25 cellular contexts compared by ENCODE assay signal in genomic region chr19:32870154-32870573, GRCh38. TPM values are rescaled to one million over a fixed set of nuclear protein-coding genes. Genes with fewer than 3 reads are reported as not detected.
DNase-seq lines count a peak whose midpoint lies in the region; ATAC-seq, FAIRE-seq and TF ChIP-seq lines count a peak whose summit lies in the region.
"Had no signal": no experiment of that assay in that cellular context is flagged by ENCODE, and none has a peak within 500 bp of the region (broad histone marks: within the 10 kb centered on the region; RNA-seq: fewer than 3 reads in every experiment).

No MANE protein-coding gene starts in this region.

- no peaks in the 10 kb centered on the region for H3K27me3 Mint-ChIP-seq in osteocyte (ENCODE audit: unreplicated experiment)
- H3K27me3 Mint-ChIP-seq in activated CD8-positive, alpha-beta T cell treated with anti-CD3 and anti-CD28 coated beads for 36 hours = no peaks in the 10 kb centered on the region
- H3K27me3 Mint-ChIP-seq: activated CD4-positive, alpha-beta T cell treated with anti-CD3 and anti-CD28 coated beads, Interleukin-2, amount 10 ng/mL, durations not matched to agents 24 days and 14 days; memory B cell; stimulated activated naive CD8-positive, alpha-beta T cell treated with anti-CD3 and anti-CD28 coated beads, Interleukin-15, amount 100 ng/mL, for 72 hours; T-cell had no signal

- peaks cover 0 to 13% (median 0%) of the 10 kb centered on the region in 3 donors for H3K36me3 ChIP-seq in Peyer's patch
- no peaks in the 10 kb centered on the region for H3K36me3 ChIP-seq in kidney (ENCODE audit: control insufficient read depth in 1 of 2, insufficient read depth in 2 of 2, low read length in 2 of 2)
- H3K36me3 ChIP-seq: adrenal gland, BE2C, prostate gland, upper lobe of left lung had no signal

- H3K4me3 ChIP-seq in Peyer's patch (peak overlapping the region in 1 of 4 donors; percentile 25), kidney (ENCODE audit: low read length in 2 of 2) (peak overlapping the region in 1 of 2 donors; percentile 29)
- H3K4me3 ChIP-seq: A549, adrenal gland, prostate gland, smooth muscle cell, upper lobe of left lung had no signal

- H3K9me3 ChIP-seq in Peyer's patch = no peaks in the 10 kb centered on the region
- no peaks in the 10 kb centered on the region for H3K9me3 ChIP-seq in kidney (ENCODE audit: control insufficient read depth in 1 of 2, low read length in 2 of 2)
- H3K9me3 ChIP-seq: A549, adrenal gland, BE2C, prostate gland, upper lobe of left lung had no signal

- peak overlapping the region in 1 of 2 donors; percentile 58 for H3K9ac ChIP-seq in kidney (ENCODE audit: low read length in 2 of 2)

- TF ChIP-seq POLR2A in Peyer's patch (IDR thresholded peaks at IDR 0.05) (no peak), GM12892 (IDR thresholded peaks at IDR 0.05; ENCODE audit: low read depth, low read length) (no peak)

- CTCF ChIA-PET in activated CD8-positive, alpha-beta T cell treated with anti-CD3 and anti-CD28 coated beads for 36 hours (lab: Charles Lee) = no interaction called here

- H3K4me3 Mint-ChIP-seq in osteocyte (ENCODE audit: unreplicated experiment) = no peak overlapping the region
- H3K4me3 Mint-ChIP-seq in activated CD8-positive, alpha-beta T cell treated with anti-CD3 and anti-CD28 coated beads for 36 hours = no peak overlapping the region
- H3K4me3 Mint-ChIP-seq: activated CD4-positive, alpha-beta T cell treated with anti-CD3 and anti-CD28 coated beads, Interleukin-2, amount 10 ng/mL, durations not matched to agents 24 days and 14 days; HFFc6; memory B cell; natural killer cell; stimulated activated naive CD8-positive, alpha-beta T cell treated with anti-CD3 and anti-CD28 coated beads, Interleukin-15, amount 100 ng/mL, for 72 hours; T-cell had no signal

- POLR2A ChIA-PET in activated CD8-positive, alpha-beta T cell treated with anti-CD3 and anti-CD28 coated beads for 36 hours (lab: Charles Lee) = interaction anchor here (0.6 kb wide), 1 partner anchor 45 kb away, joined by 3 read pairs; no protein-coding TSS in a partner anchor

- DNase-seq in COLO668 (lab: John Stamatoyannopoulos, UW; ENCODE audit: unreplicated experiment) = peak; percentile 13
- DNase-seq in Peyer's patch = peak in 2 of 3 donors; percentile 80 to 85
- DNase-seq in kidney = no peak
- peak; percentile 82 for DNase-seq in osteocyte (ENCODE audit: extremely low spot score, unreplicated experiment)
- DNase-seq in GM12892 (ENCODE audit: insufficient read length) = no peak
- DNase-seq in activated CD8-positive, alpha-beta T cell treated with anti-CD3 and anti-CD28 coated beads for 36 hours = no peak
- DNase-seq in mucosa of gallbladder (ENCODE audit: low spot score) = no peak
- DNase-seq: activated CD4-positive, alpha-beta T cell treated with anti-CD3 and anti-CD28 coated beads, Interleukin-2, amount 10 ng/mL, durations not matched to agents 24 days and 14 days; BE2C; cortex of kidney; HFFc6; natural killer cell; NCI-H2171; NCI-H69; SHP77; stimulated activated CD4-positive, alpha-beta T cell treated with anti-CD3 and anti-CD28 coated beads, Interleukin-4, amount 100 ng/mL, for 1 hour; stimulated activated naive CD8-positive, alpha-beta T cell treated with anti-CD3 and anti-CD28 coated beads, Interleukin-15, amount 100 ng/mL, for 72 hours; T-cell had no signal

- intact Hi-C loops in kidney (cut with DNase I) = no loop called here
- intact Hi-C loops in activated CD8-positive, alpha-beta T cell treated with anti-CD3 and anti-CD28 coated beads for 36 hours (cut with micrococcal nuclease) = no loop called here

- H3K27me3 ChIP-seq in Peyer's patch = no peaks in the 10 kb centered on the region
- H3K27me3 ChIP-seq: adrenal gland, BE2C, upper lobe of left lung had no signal

- H3K36me3 Mint-ChIP-seq in osteocyte (ENCODE audit: unreplicated experiment) = no peaks in the 10 kb centered on the region
- H3K36me3 Mint-ChIP-seq in activated CD8-positive, alpha-beta T cell treated with anti-CD3 and anti-CD28 coated beads for 36 hours (ENCODE audit: low read depth) = no peaks in the 10 kb centered on the region
- H3K36me3 Mint-ChIP-seq: memory B cell, natural killer cell, T-cell had no signal

- FAIRE-seq in kidney (lab: Jason Lieb, UNC) = no peak
- FAIRE-seq in GM12892 (lab: Jason Lieb, UNC) = no peak
- FAIRE-seq: A549 had no signal

- H3K27ac ChIP-seq in Peyer's patch = peak overlapping the region in 3 of 4 donors; percentile 49 to 86 (median 73)
- H3K27ac ChIP-seq in kidney (ENCODE audit: low read depth in 2 of 2, low read length in 2 of 2) = peak overlapping the region; percentile 78 to 79
- H3K27ac ChIP-seq: A549, adrenal gland, prostate gland, upper lobe of left lung had no signal

- H3K4me1 Mint-ChIP-seq in osteocyte (ENCODE audit: unreplicated experiment) = no peaks in the 10 kb centered on the region
- no peaks in the 10 kb centered on the region for H3K4me1 Mint-ChIP-seq in activated CD8-positive, alpha-beta T cell treated with anti-CD3 and anti-CD28 coated beads for 36 hours (ENCODE audit: low read depth)
- H3K4me1 Mint-ChIP-seq: activated CD4-positive, alpha-beta T cell treated with anti-CD3 and anti-CD28 coated beads, Interleukin-2, amount 10 ng/mL, durations not matched to agents 24 days and 14 days; memory B cell; natural killer cell; stimulated activated naive CD8-positive, alpha-beta T cell treated with anti-CD3 and anti-CD28 coated beads, Interleukin-15, amount 100 ng/mL, for 72 hours; T-cell had no signal

- TF ChIP-seq CTCF in Peyer's patch (IDR thresholded peaks at IDR 0.05) (no peak), kidney (IDR thresholded peaks at IDR 0.05; ENCODE audit: borderline replicate concordance, extremely low read depth, insufficient read depth) (no peak), osteocyte (IDR thresholded peaks at IDR 0.05) (no peak)
- no peak for TF ChIP-seq CTCF in activated CD8-positive, alpha-beta T cell treated with anti-CD3 and anti-CD28 coated beads for 36 hours (IDR thresholded peaks at IDR 0.05)

- peaks cover 0 to 42% (median 3%) of the 10 kb centered on the region in 4 donors for H3K4me1 ChIP-seq in Peyer's patch
- peaks cover 0 to 8% of the 10 kb centered on the region in 2 donors for H3K4me1 ChIP-seq in kidney (ENCODE audit: control insufficient read depth in 1 of 2, insufficient read depth in 1 of 2, low read depth in 1 of 2, low read length in 2 of 2)
- H3K4me1 ChIP-seq: A549, adrenal gland, BE2C, prostate gland, upper lobe of left lung had no signal

- H3K27ac Mint-ChIP-seq in osteocyte (ENCODE audit: unreplicated experiment) = no peak overlapping the region
- H3K27ac Mint-ChIP-seq in activated CD8-positive, alpha-beta T cell treated with anti-CD3 and anti-CD28 coated beads for 36 hours = no peak overlapping the region
- H3K27ac Mint-ChIP-seq: activated CD4-positive, alpha-beta T cell treated with anti-CD3 and anti-CD28 coated beads, Interleukin-2, amount 10 ng/mL, durations not matched to agents 24 days and 14 days; HFFc6; memory B cell; natural killer cell; stimulated activated naive CD8-positive, alpha-beta T cell treated with anti-CD3 and anti-CD28 coated beads, Interleukin-15, amount 100 ng/mL, for 72 hours; T-cell had no signal

- H3K9me3 Mint-ChIP-seq in osteocyte (ENCODE audit: unreplicated experiment) = no peaks in the 10 kb centered on the region
- no peaks in the 10 kb centered on the region for H3K9me3 Mint-ChIP-seq in activated CD8-positive, alpha-beta T cell treated with anti-CD3 and anti-CD28 coated beads for 36 hours
- H3K9me3 Mint-ChIP-seq: activated CD4-positive, alpha-beta T cell treated with anti-CD3 and anti-CD28 coated beads, Interleukin-2, amount 10 ng/mL, durations not matched to agents 24 days and 14 days; HFFc6; memory B cell; natural killer cell; stimulated activated naive CD8-positive, alpha-beta T cell treated with anti-CD3 and anti-CD28 coated beads, Interleukin-15, amount 100 ng/mL, for 72 hours; T-cell had no signal

- no peak for ATAC-seq in SK-N-SH treated with all-trans-retinoic acid at 6 μM for 48 hours
- ATAC-seq in activated CD8-positive, alpha-beta T cell treated with anti-CD3 and anti-CD28 coated beads for 36 hours = no peak
- ATAC-seq: natural killer cell; stimulated activated naive CD8-positive, alpha-beta T cell treated with anti-CD3 and anti-CD28 coated beads, Interleukin-15, amount 100 ng/mL, for 72 hours; T-cell had no signal

TF ChIP-seq in SK-N-SH treated with all-trans-retinoic acid at 6 μM for 48 hours, 23 proteins besides CTCF, POLR2A, EP300 and RAD21 (continues in another document):
- no peak for TF ChIP-seq ZC3H10 (CRISPR knock-in tag; IDR thresholded peaks at IDR 0.05)
- TF ChIP-seq ZNF565 (CRISPR knock-in tag; conservative IDR thresholded peaks at IDR 0.05; ENCODE audit: low read depth) = no peak
- TF ChIP-seq CSRNP3 (CRISPR knock-in tag; IDR thresholded peaks at IDR 0.05) = no peak
- no peak for TF ChIP-seq OSR1 (CRISPR knock-in tag; IDR thresholded peaks at IDR 0.05)
- TF ChIP-seq ISL1 (CRISPR knock-in tag; IDR thresholded peaks at IDR 0.05) = no peak
- TF ChIP-seq ZNF70 (CRISPR knock-in tag; IDR thresholded peaks at IDR 0.05) = no peak
- no peak for TF ChIP-seq BACH2 (CRISPR knock-in tag; IDR thresholded peaks at IDR 0.05; ENCODE audit: borderline replicate concordance)
- TF ChIP-seq ZFP3 (CRISPR knock-in tag; IDR thresholded peaks at IDR 0.05) = no peak
- TF ChIP-seq ZFP30 (CRISPR knock-in tag; IDR thresholded peaks at IDR 0.05) = no peak

RNA-seq across cellular contexts. Expression of gene SLC7A9, which starts 0.6 kb away (rescaled TPM):
- total RNA-seq in Peyer's patch (1,000 to 10,000 TPM in 1 of 4 donors, 100 to 1,000 TPM in 2, 10 to 100 TPM in 1; 22.3 to 1,183 (median 609) TPM), kidney (2.6 TPM), osteocyte (0.37 and 0.78 TPM in 2 replicates), mucosa of gallbladder (0.32 TPM)
- 40.0 TPM for polyA plus RNA-seq in kidney (ENCODE audit: insufficient read depth, low read depth, low replicate concordance)
- not detected for polyA plus RNA-seq in GM12892 (2012; ENCODE audit: missing spikeins)
- total RNA-seq in activated CD8-positive, alpha-beta T cell treated with anti-CD3 and anti-CD28 coated beads for 36 hours = not detected
- total RNA-seq: activated CD4-positive, alpha-beta T cell treated with anti-CD3 and anti-CD28 coated beads, Interleukin-2, amount 10 ng/mL, durations not matched to agents 24 days and 14 days; HFFc6; smooth muscle cell had no signal

Comparison
In these comparisons a context has a peak if more than half of its experiments do, and no peak if none do; other contexts are left out.
1. DNase-seq: peak in COLO668 (single experiment), Peyer's patch (2 of 3) and osteocyte (single experiment); none in kidney (single experiment), GM12892 (single experiment), activated CD8-positive, alpha-beta T cell treated with anti-CD3 and anti-CD28 coated beads for 36 hours (single experiment) and mucosa of gallbladder (single experiment).